Comparison of ENCODE assay signal across 1 cellular context in genomic region chr12:93402333-93403311, GRCh38.
TF ChIP-seq lines count a peak whose summit lies in the region.

No MANE protein-coding gene starts in this region.

TF ChIP-seq in GM23338, 12 proteins besides CTCF, POLR2A, EP300 and RAD21:
- TF ChIP-seq REST (IDR thresholded peaks at IDR 0.05; ENCODE audit: unreplicated experiment) (no peak), NANOG (IDR thresholded peaks at IDR 0.05; ENCODE audit: borderline replicate concordance) (no peak), JUNB (IDR thresholded peaks at IDR 0.05; ENCODE audit: unreplicated experiment) (no peak), STAT1 (IDR thresholded peaks at IDR 0.05; ENCODE audit: unreplicated experiment) (no peak)
